Comparison of ENCODE assay signal across 28 cellular contexts in genomic region chr1:33634143-33634542, GRCh38.
"Had no signal": no experiment of that assay in that cellular context is flagged by ENCODE, and none has a peak within 500 bp of the region (broad histone marks: within the 10 kb centered on the region; RNA-seq: fewer than 3 reads in every experiment).

No MANE protein-coding gene starts in this region.

- H3K4me3 ChIP-seq: adrenal gland, body of pancreas, breast epithelium, cardiac muscle cell had no signal

- FAIRE-seq: astrocyte, TTC549 had no signal

- H3K36me3 ChIP-seq: adrenal gland, brain microvascular endothelial cell, breast epithelium, cardiac muscle cell had no signal

- DNase-seq: activated B cell treated with CpG ODN at 0.5 μM for 24 hours; activated CD4-positive, alpha-beta T cell treated with anti-CD3 and anti-CD28 coated beads for 4 hours; activated CD4-positive, alpha-beta T cell treated with anti-CD3 and anti-CD28 coated beads, Interleukin-2, amount 50 U/mL, for 1 hour; activated CD4-positive, alpha-beta T cell treated with anti-CD3 and anti-CD28 coated beads, Interleukin-2, amount 50 U/mL, for 4 hours; activated CD4-positive, CD25-positive, alpha-beta regulatory T cell treated with anti-CD3 and anti-CD28 coated beads, Interleukin-2, amount 50 U/mL, for 72 hours; activated CD8-positive, alpha-beta memory T cell treated with anti-CD3 and anti-CD28 coated beads, Interleukin-2, amount 50 U/mL, for 4 hours; activated effector memory CD4-positive, alpha-beta T cell treated with anti-CD3 and anti-CD28 coated beads, Interleukin-2, amount 50 U/mL, for 16 hours; activated gamma-delta T cell treated with Interleukin-2 at 50 U/mL for 16 hours; activated naive CD4-positive, alpha-beta T cell; activated naive CD4-positive, alpha-beta T cell treated with anti-CD3 and anti-CD28 coated beads, Interleukin-2, amount 50 U/mL, for 16 hours; activated naive CD8-positive, alpha-beta T cell treated with anti-CD3 and anti-CD28 coated beads for 36 hours; activated T-cell treated with anti-CD3 and anti-CD28 coated beads for 4 hours; activated T-cell treated with anti-CD3 and anti-CD28 coated beads, Interleukin-2, amount 50 U/mL, for 1 hour; activated T-cell treated with anti-CD3 and anti-CD28 coated beads, Interleukin-2, amount 50 U/mL, for 4 hours; amniotic stem cell; aorta; brain microvascular endothelial cell; cerebellar nuclear complex; T-helper 1 cell; T-helper 9 cell had no signal

- H3K27ac ChIP-seq: adrenal gland, body of pancreas, brain microvascular endothelial cell, breast epithelium, cardiac muscle cell, VCaP had no signal

- H3K9me3 ChIP-seq: adrenal gland, body of pancreas, breast epithelium had no signal

- H3K4me1 ChIP-seq: adrenal gland, breast epithelium had no signal

- ATAC-seq: activated CD8-positive, alpha-beta T cell treated with anti-CD3 and anti-CD28 coated beads for 36 hours had no signal

- H3K27me3 ChIP-seq: adrenal gland, body of pancreas, brain microvascular endothelial cell, cardiac muscle cell had no signal
